In genomic region chr14:70716483-70716882, GRCh38 we compare ENCODE assay signal across 23 cellular contexts.
"Had no signal": no experiment of that assay in that cellular context is flagged by ENCODE, and none has a peak within 500 bp of the region (broad histone marks: within the 10 kb centered on the region; RNA-seq: fewer than 3 reads in every experiment).

No MANE protein-coding gene starts in this region.

- H3K27ac Mint-ChIP-seq: naive thymus-derived CD8-positive, alpha-beta T cell; stimulated activated memory B cell treated with anti-CD40 and anti-IgM and Interleukin-4, amounts not matched to agents 10 μg/mL and 1 μg/mL and 100 μg/mL, for 72 hours; stimulated activated naive CD8-positive, alpha-beta T cell treated with anti-CD3 and anti-CD28 coated beads, Interleukin-15, Interleukin-2, amounts not matched to agents 100 ng/mL and 50 ng/mL, for 24 hours had no signal

- H3K9me3 Mint-ChIP-seq: central memory CD8-positive, alpha-beta T cell; naive thymus-derived CD8-positive, alpha-beta T cell; stimulated activated memory B cell treated with anti-CD40 and anti-IgM and Interleukin-4, amounts not matched to agents 10 μg/mL and 1 μg/mL and 100 μg/mL, for 72 hours; stimulated activated naive CD8-positive, alpha-beta T cell treated with anti-CD3 and anti-CD28 coated beads, Interleukin-15, Interleukin-2, amounts not matched to agents 100 ng/mL and 50 ng/mL, for 24 hours had no signal

- DNase-seq: cortex of kidney; dorsolateral prefrontal cortex; effector CD8-positive, alpha-beta T cell; foreskin fibroblast; glutamatergic neuron; left colon; mammary epithelial cell; mucosa of descending colon; naive thymus-derived CD8-positive, alpha-beta T cell; posterior cingulate gyrus; right cardiac atrium; spleen; stimulated activated CD4-positive, alpha-beta T cell treated with anti-CD3 and anti-CD28 coated beads, Interleukin-15, amount 100 ng/mL, for 24 hours; stimulated activated CD4-positive, alpha-beta T cell treated with anti-CD3 and anti-CD28 coated beads, Interleukin-1b, Interleukin-23, amount 100 ng/mL, for 48 hours; stimulated activated CD4-positive, alpha-beta T cell treated with anti-CD3 and anti-CD28 coated beads, Interleukin-4, amount 100 ng/mL, for 24 hours; testis had no signal

- H3K4me1 Mint-ChIP-seq: central memory CD8-positive, alpha-beta T cell had no signal

- H3K4me3 Mint-ChIP-seq: central memory CD8-positive, alpha-beta T cell; naive thymus-derived CD8-positive, alpha-beta T cell; stimulated activated memory B cell treated with anti-CD40 and anti-IgM and Interleukin-4, amounts not matched to agents 10 μg/mL and 1 μg/mL and 100 μg/mL, for 72 hours; stimulated activated naive CD8-positive, alpha-beta T cell treated with anti-CD3 and anti-CD28 coated beads, Interleukin-15, Interleukin-2, amounts not matched to agents 100 ng/mL and 50 ng/mL, for 24 hours had no signal

- ATAC-seq: gastroesophageal sphincter; naive thymus-derived CD8-positive, alpha-beta T cell; right cardiac atrium; stimulated activated memory B cell treated with anti-CD40 and anti-IgM and Interleukin-4, amounts not matched to agents 10 μg/mL and 1 μg/mL and 100 μg/mL, for 72 hours had no signal

- H3K27me3 Mint-ChIP-seq: stimulated activated memory B cell treated with anti-CD40 and anti-IgM and Interleukin-4, amounts not matched to agents 10 μg/mL and 1 μg/mL and 100 μg/mL, for 72 hours had no signal

- H3K36me3 Mint-ChIP-seq: naive thymus-derived CD8-positive, alpha-beta T cell; stimulated activated memory B cell treated with anti-CD40 and anti-IgM and Interleukin-4, amounts not matched to agents 10 μg/mL and 1 μg/mL and 100 μg/mL, for 72 hours had no signal

- H3K27ac ChIP-seq: dorsolateral prefrontal cortex, esophagus muscularis mucosa, gastroesophageal sphincter, neutrophil, spleen, testis, tibial nerve had no signal

- H3K9me3 ChIP-seq: esophagus muscularis mucosa, gastroesophageal sphincter, mucosa of descending colon, neutrophil, spleen, testis, tibial nerve had no signal

- H3K36me3 ChIP-seq: esophagus muscularis mucosa, gastroesophageal sphincter, neutrophil, spleen, tibial nerve had no signal

- H3K27me3 ChIP-seq: spleen, testis, tibial nerve had no signal

- H3K4me3 ChIP-seq: dorsolateral prefrontal cortex, esophagus muscularis mucosa, gastroesophageal sphincter, mucosa of descending colon, spleen, testis, tibial nerve had no signal
